In genomic region chr11:65642014-65642671, GRCh38 we compare ENCODE assay signal across 10 cellular contexts. TPM values are rescaled to one million over a fixed set of nuclear protein-coding genes. Genes with fewer than 3 reads are reported as not detected.
DNase-seq lines count a peak whose midpoint lies in the region; TF ChIP-seq lines count a peak whose summit lies in the region.
"Had no signal": no experiment of that assay in that cellular context is flagged by ENCODE, and none has a peak within 500 bp of the region (broad histone marks: within the 10 kb centered on the region; RNA-seq: fewer than 3 reads in every experiment).

No MANE protein-coding gene starts in this region.

- H4K8ac ChIP-seq in mesenchymal stem cell (ENCODE audit: low read length), result peak overlapping the region; percentile 35

- no peak overlapping the region for H2BK12ac ChIP-seq in mesenchymal stem cell (ENCODE audit: low read length in 2 of 2)

- H3K79me1 ChIP-seq in mesenchymal stem cell (replicated peaks; ENCODE audit: low read length, poor library complexity, severe bottlenecking), result peaks cover 24% of the 10 kb centered on the region

- no peak overlapping the region for H2BK5ac ChIP-seq in mesenchymal stem cell (ENCODE audit: low read depth, low read length, poor library complexity, severe bottlenecking)

- H4K91ac ChIP-seq in mesenchymal stem cell (ENCODE audit: low read length), result peak overlapping the region; percentile 1

- no peak for TF ChIP-seq POLR2A in stomach (IDR thresholded peaks at IDR 0.05)

- H2BK15ac ChIP-seq in mesenchymal stem cell (ENCODE audit: low read depth, poor library complexity, severe bottlenecking), result no peak overlapping the region

- peaks cover 10% of the 10 kb centered on the region for H3K27me3 ChIP-seq in left ventricle myocardium inferior (ENCODE audit: low read depth)
- H3K27me3 ChIP-seq in right atrium auricular region, result no peaks in the 10 kb centered on the region
- no peaks in the 10 kb centered on the region for H3K27me3 ChIP-seq in mesenchymal stem cell (ENCODE audit: control insufficient read depth in 1 of 2, insufficient read depth in 1 of 2, low read length in 2 of 2)
- H3K27me3 ChIP-seq in stomach, result no peaks in the 10 kb centered on the region

- H3K4me2 ChIP-seq in mesenchymal stem cell (ENCODE audit: low read length, poor library complexity, severe bottlenecking), result no peak overlapping the region

- DNase-seq in left ventricle myocardium inferior, result no peak
- no peak for DNase-seq in right atrium auricular region (ENCODE audit: low spot score)
- no peak for DNase-seq in astrocyte of the cerebellum (ENCODE audit: low read depth)
- no peak for DNase-seq in mesenchymal stem cell
- no peak for DNase-seq in activated gamma-delta T cell (lab: John Stamatoyannopoulos, UW)
- DNase-seq in stomach, result no peak
- DNase-seq in dedifferentiated amniotic fluid mesenchymal stem cell (ENCODE audit: extremely low spot score), result no peak
- DNase-seq in COLO668 (lab: John Stamatoyannopoulos, UW; ENCODE audit: unreplicated experiment), result no peak
- DNase-seq: GOT3; stimulated activated CD4-positive, alpha-beta T cell treated with anti-CD3 and anti-CD28 coated beads, Interleukin-4, amount 100 ng/mL, for 4 hours had no signal

- no peak for TF ChIP-seq EP300 in stomach (IDR thresholded peaks at IDR 0.05)

- H3K9ac ChIP-seq in mesenchymal stem cell (ENCODE audit: low read length), result no peak overlapping the region

- H2BK120ac ChIP-seq in mesenchymal stem cell (ENCODE audit: low read depth, low read length), result no peak overlapping the region

- intact Hi-C loops in left ventricle myocardium inferior (cut with micrococcal nuclease), result no loop called here
- intact Hi-C loops in stomach (cut with DNase I; ENCODE audit: low total_unique reads), result no loop called here

- peak overlapping the region; percentile 95 for H3K27ac ChIP-seq in left ventricle myocardium inferior (replicated peaks)
- no peak overlapping the region for H3K27ac ChIP-seq in right atrium auricular region
- peak overlapping the region; percentile 53 for H3K27ac ChIP-seq in mesenchymal stem cell (ENCODE audit: low read length, poor library complexity, severe bottlenecking)
- peak overlapping the region in 1 of 5 donors; percentile 95 for H3K27ac ChIP-seq in stomach

- TF ChIP-seq CTCF in left ventricle myocardium inferior (IDR thresholded peaks at IDR 0.05; ENCODE audit: borderline replicate concordance) (no peak), right atrium auricular region (IDR thresholded peaks at IDR 0.05) (no peak), astrocyte of the cerebellum (IDR thresholded peaks at IDR 0.05; ENCODE audit: low read depth, low read length, missing control alignments) (no peak), stomach (IDR thresholded peaks at IDR 0.05) (no peak)

- H3K9me3 ChIP-seq in left ventricle myocardium inferior (replicated peaks), result no peaks in the 10 kb centered on the region
- H3K9me3 ChIP-seq in right atrium auricular region, result no peaks in the 10 kb centered on the region
- H3K9me3 ChIP-seq in mesenchymal stem cell (ENCODE audit: control insufficient read depth, low read length), result no peaks in the 10 kb centered on the region
- no peaks in the 10 kb centered on the region for H3K9me3 ChIP-seq in stomach

- in situ Hi-C loops in astrocyte of the cerebellum (cut with HindIII; ENCODE audit: low sequenced_read_pairs), result no loop called here

- H3K14ac ChIP-seq in mesenchymal stem cell (ENCODE audit: low read length in 2 of 2), result no peak overlapping the region

- H3K23ac ChIP-seq in mesenchymal stem cell (ENCODE audit: low read length in 2 of 2), result no peak overlapping the region

- H3K36me3 ChIP-seq in left ventricle myocardium inferior (peaks cover 57% of the 10 kb centered on the region), right atrium auricular region (peaks cover 8% of the 10 kb centered on the region), mesenchymal stem cell (ENCODE audit: control insufficient read depth in 1 of 2, insufficient read depth in 2 of 2, low read depth in 1 of 2, low read length in 2 of 2) (peaks cover 30 to 63% of the 10 kb centered on the region in 2 experiments), stomach (peaks cover 0 to 58% (median 53%) of the 10 kb centered on the region in 4 donors)

- H3K4me3 ChIP-seq in left ventricle myocardium inferior (peak overlapping the region; percentile 81), right atrium auricular region (no peak overlapping the region), astrocyte of the cerebellum (ENCODE audit: low read depth, low read length) (peak overlapping the region; percentile 19), mesenchymal stem cell (ENCODE audit: insufficient read depth in 1 of 2, low read depth in 1 of 2, low read length in 2 of 2) (no peak overlapping the region), stomach (peak overlapping the region in 1 of 4 donors; percentile 88)

- H3K18ac ChIP-seq in mesenchymal stem cell (ENCODE audit: low read depth in 1 of 2, low read length in 2 of 2), result no peak overlapping the region

- peak overlapping the region; percentile 81 for H2AK5ac ChIP-seq in mesenchymal stem cell (ENCODE audit: low read length, severe bottlenecking)

- peaks cover 59% of the 10 kb centered on the region for H3K4me1 ChIP-seq in left ventricle myocardium inferior
- peaks cover 0 to 49% of the 10 kb centered on the region in 2 donors for H3K4me1 ChIP-seq in right atrium auricular region
- H3K4me1 ChIP-seq in mesenchymal stem cell (ENCODE audit: control insufficient read depth, insufficient read depth, low read depth, low read length), result peaks cover 64% of the 10 kb centered on the region
- peaks cover 35 to 72% (median 58%) of the 10 kb centered on the region in 4 donors for H3K4me1 ChIP-seq in stomach

- peak overlapping the region in 1 of 2 experiments; percentile 15 for H3K4ac ChIP-seq in mesenchymal stem cell (ENCODE audit: low read depth in 1 of 2, low read length in 2 of 2)

- no peak overlapping the region for H2AFZ ChIP-seq in mesenchymal stem cell (ENCODE audit: low read depth, low read length)

- 61% methylated on average over 45 of the region's 49 CpGs for WGBS in mesenchymal stem cell
- WGBS in stomach, 5 donors, result 38 to 51% (median 44%) methylated on average over 25 to 49 of the region's 49 CpGs

RNA-seq across cellular contexts. Expression of gene SIPA1, which starts 4.2 kb away (rescaled TPM):
- total RNA-seq in left ventricle myocardium inferior (21.0 TPM), right atrium auricular region (10 to 100 TPM; 14.5 to 29.6 TPM), stomach (10 to 100 TPM; 13.2 to 47.5 (median 33.8) TPM)
- polyA plus RNA-seq in mesenchymal stem cell (2013, experiment 1 of 2), result 35.0 TPM
- 34.6 TPM for polyA plus RNA-seq in mesenchymal stem cell (2013, experiment 2 of 2)
- polyA plus RNA-seq in stomach, result 10 to 100 TPM; 59.9 to 80.4 (median 67.6) TPM

RNA-seq across cellular contexts. Expression of gene RELA, which starts 20.6 kb away (rescaled TPM):
- total RNA-seq in left ventricle myocardium inferior (33.8 TPM), right atrium auricular region (10 to 100 TPM; 30.7 to 54.9 TPM), stomach (10 to 100 TPM; 27.4 to 68.8 (median 54.0) TPM)
- 76.9 TPM for polyA plus RNA-seq in mesenchymal stem cell (2013, experiment 1 of 2)
- 76.3 TPM for polyA plus RNA-seq in mesenchymal stem cell (2013, experiment 2 of 2)
- 10 to 100 TPM; 37.9 to 56.8 (median 39.2) TPM for polyA plus RNA-seq in stomach

RNA-seq across cellular contexts. Expression of gene PCNX3, which starts 26.6 kb away (rescaled TPM):
- total RNA-seq in left ventricle myocardium inferior (11.9 TPM), right atrium auricular region (10 to 100 TPM; 16.1 to 21.8 TPM), stomach (10 to 100 TPM in 4 of 5 donors, 1 to 10 TPM in 1; 9.7 to 76.2 (median 40.3) TPM)
- polyA plus RNA-seq in mesenchymal stem cell (2013, experiment 1 of 2), result 21.5 TPM
- 19.8 TPM for polyA plus RNA-seq in mesenchymal stem cell (2013, experiment 2 of 2)
- polyA plus RNA-seq in stomach, result 10 to 100 TPM in 1 of 3 donors, 1 to 10 TPM in 2; 4.6 to 11.0 (median 6.8) TPM

RNA-seq across cellular contexts. Expression of gene MAP3K11, which starts 28.1 kb away (rescaled TPM):
- total RNA-seq in left ventricle myocardium inferior (32.4 TPM), right atrium auricular region (10 to 100 TPM; 21.1 to 30.5 TPM), stomach (100 to 1,000 TPM in 1 of 5 donors, 10 to 100 TPM in 4; 37.6 to 118 (median 63.6) TPM)
- polyA plus RNA-seq in mesenchymal stem cell (2013, experiment 1 of 2), result 36.7 TPM
- 36.1 TPM for polyA plus RNA-seq in mesenchymal stem cell (2013, experiment 2 of 2)
- polyA plus RNA-seq in stomach, result 10 to 100 TPM; 31.0 to 62.9 (median 44.8) TPM

RNA-seq across cellular contexts. Expression of gene KCNK7, which starts 46.5 kb away (rescaled TPM):
- total RNA-seq in left ventricle myocardium inferior (0.85 TPM), right atrium auricular region (under 1 TPM in 1 of 2 donors, not detected in 1; 0.39 TPM), stomach (1 to 10 TPM in 1 of 5 donors, under 1 TPM in 1, not detected in 3; 0.58 to 2.6 TPM)
- 0.04 TPM for polyA plus RNA-seq in mesenchymal stem cell (2013, experiment 1 of 2)
- 0.08 TPM for polyA plus RNA-seq in mesenchymal stem cell (2013, experiment 2 of 2)
- polyA plus RNA-seq in stomach, result 1 to 10 TPM in 2 of 3 donors, not detected in 1; 3.5 to 5.8 TPM

Comparison
In these comparisons a context has a peak if more than half of its experiments do, and no peak if none do; other contexts are left out.
1. H3K27ac ChIP-seq: peak in left ventricle myocardium inferior (single experiment) and mesenchymal stem cell (single experiment); none in right atrium auricular region (0 of 2).
2. H3K4me3 ChIP-seq: peak in left ventricle myocardium inferior (single experiment) and astrocyte of the cerebellum (single experiment); none in right atrium auricular region (0 of 2) and mesenchymal stem cell (0 of 2).